1 cellular context compared by ENCODE assay signal in genomic region chr17:32112416-32112815, GRCh38.
TF ChIP-seq lines count a peak whose summit lies in the region.

No MANE protein-coding gene starts in this region.

TF ChIP-seq in GM23338, 12 proteins besides CTCF, POLR2A, EP300 and RAD21 (continued from another document):
- no peak for TF ChIP-seq REST (IDR thresholded peaks at IDR 0.05; ENCODE audit: unreplicated experiment)
- no peak for TF ChIP-seq POLR2AphosphoS5 (IDR thresholded peaks at IDR 0.05; ENCODE audit: low read depth)
- no peak for TF ChIP-seq NANOG (IDR thresholded peaks at IDR 0.05; ENCODE audit: borderline replicate concordance)
- TF ChIP-seq ZNF114 (CRISPR knock-in tag; IDR thresholded peaks at IDR 0.05), result no peak
TF ChIP-seq in GM23338: peak in this region for 0.
